Comparison of ENCODE assay signal across 10 cellular contexts in genomic region chr4:54433686-54434085, GRCh38.
DNase-seq lines count a peak whose midpoint lies in the region; ATAC-seq, FAIRE-seq and TF ChIP-seq lines count a peak whose summit lies in the region.
"Had no signal": no experiment of that assay in that cellular context is flagged by ENCODE, and none has a peak within 500 bp of the region (broad histone marks: within the 10 kb centered on the region; RNA-seq: fewer than 3 reads in every experiment).

No MANE protein-coding gene starts in this region.

- peaks cover 3 to 5% of the 10 kb centered on the region in 2 donors for H3K27me3 Mint-ChIP-seq in natural killer cell (ENCODE audit: low read depth in 2 of 2)

- 11% methylated on average over 3 of the region's 3 CpGs for WGBS in K562 (ENCODE audit: insufficient coverage, low coverage, missing lambda C conversion rate)

- no peak overlapping the region for H2AFZ ChIP-seq in K562 (ENCODE audit: low read depth, low read length)

- peaks cover 0 to 7% of the 10 kb centered on the region in 2 donors for H3K4me1 Mint-ChIP-seq in natural killer cell

- H3K4me2 ChIP-seq in K562 (ENCODE audit: insufficient read depth, low read length) = no peak overlapping the region

- H3K36me3 Mint-ChIP-seq in natural killer cell = no peaks in the 10 kb centered on the region

- no peak overlapping the region for H3K27ac ChIP-seq in C4-2B
- no peak overlapping the region for H3K27ac ChIP-seq in K562 (ENCODE audit: extremely low read depth, low read depth, low read length)
- H3K27ac ChIP-seq: transverse colon had no signal

- no TSS peak for BruUV-seq in K562 (replicated peaks; lab: Mats Ljungman, UMichigan)

- POLR2A ChIA-PET in HEK293T (lab: Yijun Ruan, JAX) = no interaction called here
- POLR2A ChIA-PET in K562 (lab: Yijun Ruan, JAX) = interaction anchor here (0.9 kb wide), 1 partner anchor 17 kb away, joined by 5 read pairs; no protein-coding TSS in a partner anchor

- H3K79me2 ChIP-seq in K562 (ENCODE audit: control insufficient read depth, insufficient read depth, low read length) = no peaks in the 10 kb centered on the region

- no peaks in the 10 kb centered on the region for H3K27me3 ChIP-seq in K562 (ENCODE audit: control insufficient read depth in 2 of 2, insufficient read depth in 2 of 2, low read length in 2 of 2)

- TF ChIP-seq CTCF in C4-2B (conservative IDR thresholded peaks at IDR 0.05) (peak; percentile 81), K562 (IDR thresholded peaks at IDR 0.05 in 2 of 3, conservative IDR thresholded peaks at IDR 0.05 in 1 of 3; ENCODE audit: insufficient read depth in 2 of 3, low read depth in 1 of 3, low read length in 3 of 3) (peak in 2 of 3 experiments; percentile 63 to 66; a peak in 4 of 6 replicates), natural killer cell (IDR thresholded peaks at IDR 0.05) (no peak)

- no peak overlapping the region for H3K4me3 ChIP-seq in K562
- H3K4me3 ChIP-seq: transverse colon had no signal

- H3K9me3 Mint-ChIP-seq in natural killer cell = no peaks in the 10 kb centered on the region

- no peak for TF ChIP-seq POLR2A in K562 (conservative IDR thresholded peaks at IDR 0.05)

- H3K36me3 ChIP-seq in K562 (ENCODE audit: control insufficient read depth, insufficient read depth, low read length) = no peaks in the 10 kb centered on the region
- H3K36me3 ChIP-seq: transverse colon had no signal

- in situ Hi-C loops in K562 (cut with MboI) = no loop called here

- DNase-seq in HEK293T (ENCODE audit: extremely low spot score) (peak; percentile 23), K562 (ENCODE audit: extremely low read depth in 1 of 4, low spot score in 3 of 4) (peak in 3 of 4 experiments; percentile 11 to 45 (median 15)), left lobe of liver (ENCODE audit: low spot score) (no peak), natural killer cell (no peak)
- DNase-seq in activated CD8-positive, alpha-beta memory T cell treated with anti-CD3 and anti-CD28 coated beads for 24 hours = no peak
- DNase-seq in activated naive CD4-positive, alpha-beta T cell (lab: John Stamatoyannopoulos, UW) = no peak
- DNase-seq: stimulated activated CD4-positive, alpha-beta T cell treated with anti-CD3 and anti-CD28 coated beads, Interleukin-2, amount 100 ng/mL, for 24 hours; transverse colon had no signal

- intact Hi-C loops in K562 (cut with micrococcal nuclease) (loop anchor here (2.0 kb wide), 1 partner anchor 111 kb away; no protein-coding TSS in a partner anchor), natural killer cell (cut with micrococcal nuclease) (no loop called here)

- H3K9ac ChIP-seq in K562 (ENCODE audit: insufficient read depth in 1 of 2, low read depth in 2 of 2, low read length in 2 of 2) = no peak overlapping the region

- H3K4me1 ChIP-seq in K562 (replicated peaks in 1 of 2; ENCODE audit: control insufficient read depth in 2 of 2, insufficient read depth in 2 of 2, low read length in 2 of 2) = no peaks in the 10 kb centered on the region
- H3K4me1 ChIP-seq: transverse colon had no signal

- H3K9me1 ChIP-seq in K562 (ENCODE audit: control insufficient read depth, insufficient read depth, low read length) = no peaks in the 10 kb centered on the region

- no peak for TF ChIP-seq EP300 in K562 (IDR thresholded peaks at IDR 0.05; ENCODE audit: low read length)

- no peaks in the 10 kb centered on the region for H3K9me3 ChIP-seq in K562 (replicated peaks; ENCODE audit: control insufficient read depth, insufficient read depth, low read depth, low read length)
- H3K9me3 ChIP-seq: transverse colon had no signal

- no peaks in the 10 kb centered on the region for H4K20me1 ChIP-seq in K562 (replicated peaks; ENCODE audit: control insufficient read depth, insufficient read depth, low read length)

- TF ChIP-seq RAD21 in K562 (CRISPR knock-in tag; conservative IDR thresholded peaks at IDR 0.05 in 1 of 2, IDR thresholded peaks at IDR 0.05 in 1 of 2) = peak; percentile 68 to 89

- H3K27ac Mint-ChIP-seq in natural killer cell = no peak overlapping the region

- CTCF ChIA-PET in HEK293T (lab: Yijun Ruan, JAX) = interaction anchor here (0.8 kb wide), 1 partner anchor 100 kb away, joined by 7 read pairs; no protein-coding TSS in a partner anchor
- CTCF ChIA-PET in K562 (lab: Yijun Ruan, JAX; ENCODE audit: low intra/inter-chr PET ratio) = interaction anchor here (1.2 kb wide), 1 partner anchor 111 kb away, joined by 9 read pairs; no protein-coding TSS in a partner anchor

- FAIRE-seq in K562 (lab: Jason Lieb, UNC) = peak; percentile 89

- H3K4me3 Mint-ChIP-seq in natural killer cell = no peak overlapping the region

- ATAC-seq in K562 (peak; percentile 67), left lobe of liver (peak; percentile 59), GM21825 (IDR thresholded peaks at IDR 0.05; ENCODE audit: unreplicated experiment) (no peak), natural killer cell (no peak)

TF ChIP-seq in HEK293T, 16 proteins besides CTCF, POLR2A, EP300 and RAD21:
- TF ChIP-seq ELF4 (IDR thresholded peaks at IDR 0.05) (no peak), HDGF (IDR thresholded peaks at IDR 0.05; ENCODE audit: borderline replicate concordance) (no peak), ARNT (IDR thresholded peaks at IDR 0.05) (no peak), ZNF384 (IDR thresholded peaks at IDR 0.05) (no peak), CTBP1 (IDR thresholded peaks at IDR 0.05; ENCODE audit: borderline replicate concordance) (no peak), BHLHE40 (IDR thresholded peaks at IDR 0.05; ENCODE audit: borderline replicate concordance) (no peak), FOXA1 (IDR thresholded peaks at IDR 0.05) (no peak), FOXK2 (IDR thresholded peaks at IDR 0.05) (no peak), NFRKB (IDR thresholded peaks at IDR 0.05) (no peak), TARDBP (IDR thresholded peaks at IDR 0.05) (no peak), SUZ12 (IDR thresholded peaks at IDR 0.05) (no peak), LEF1 (IDR thresholded peaks at IDR 0.05; ENCODE audit: borderline replicate concordance) (no peak), SP1 (IDR thresholded peaks at IDR 0.05) (no peak), FOXM1 (IDR thresholded peaks at IDR 0.05; ENCODE audit: borderline replicate concordance) (no peak)

TF ChIP-seq in K562, 482 proteins besides CTCF, POLR2A, EP300 and RAD21:
- TF ChIP-seq, protein P1, sequence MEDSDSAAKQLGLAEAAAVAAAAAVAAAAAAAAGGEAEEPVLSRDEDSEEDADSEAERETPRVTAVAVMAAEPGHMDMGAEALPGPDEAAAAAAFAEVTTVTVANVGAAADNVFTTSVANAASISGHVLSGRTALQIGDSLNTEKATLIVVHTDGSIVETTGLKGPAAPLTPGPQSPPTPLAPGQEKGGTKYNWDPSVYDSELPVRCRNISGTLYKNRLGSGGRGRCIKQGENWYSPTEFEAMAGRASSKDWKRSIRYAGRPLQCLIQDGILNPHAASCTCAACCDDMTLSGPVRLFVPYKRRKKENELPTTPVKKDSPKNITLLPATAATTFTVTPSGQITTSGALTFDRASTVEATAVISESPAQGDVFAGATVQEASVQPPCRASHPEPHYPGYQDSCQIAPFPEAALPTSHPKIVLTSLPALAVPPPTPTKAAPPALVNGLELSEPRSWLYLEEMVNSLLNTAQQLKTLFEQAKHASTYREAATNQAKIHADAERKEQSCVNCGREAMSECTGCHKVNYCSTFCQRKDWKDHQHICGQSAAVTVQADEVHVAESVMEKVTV (CRISPR knock-in tag; IDR thresholded peaks at IDR 0.05) = peak; percentile 74
- TF ChIP-seq, protein P2, sequence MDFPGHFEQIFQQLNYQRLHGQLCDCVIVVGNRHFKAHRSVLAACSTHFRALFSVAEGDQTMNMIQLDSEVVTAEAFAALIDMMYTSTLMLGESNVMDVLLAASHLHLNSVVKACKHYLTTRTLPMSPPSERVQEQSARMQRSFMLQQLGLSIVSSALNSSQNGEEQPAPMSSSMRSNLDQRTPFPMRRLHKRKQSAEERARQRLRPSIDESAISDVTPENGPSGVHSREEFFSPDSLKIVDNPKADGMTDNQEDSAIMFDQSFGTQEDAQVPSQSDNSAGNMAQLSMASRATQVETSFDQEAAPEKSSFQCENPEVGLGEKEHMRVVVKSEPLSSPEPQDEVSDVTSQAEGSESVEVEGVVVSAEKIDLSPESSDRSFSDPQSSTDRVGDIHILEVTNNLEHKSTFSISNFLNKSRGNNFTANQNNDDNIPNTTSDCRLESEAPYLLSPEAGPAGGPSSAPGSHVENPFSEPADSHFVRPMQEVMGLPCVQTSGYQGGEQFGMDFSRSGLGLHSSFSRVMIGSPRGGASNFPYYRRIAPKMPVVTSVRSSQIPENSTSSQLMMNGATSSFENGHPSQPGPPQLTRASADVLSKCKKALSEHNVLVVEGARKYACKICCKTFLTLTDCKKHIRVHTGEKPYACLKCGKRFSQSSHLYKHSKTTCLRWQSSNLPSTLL (IDR thresholded peaks at IDR 0.05) = no peak
- TF ChIP-seq MAFF (IDR thresholded peaks at IDR 0.05; ENCODE audit: low read length) = no peak

Comparison
In these comparisons a context has a peak if more than half of its experiments do, and no peak if none do; other contexts are left out.
1. DNase-seq: peak in HEK293T (single experiment) and K562 (3 of 4); none in left lobe of liver (single experiment), activated CD8-positive, alpha-beta memory T cell treated with anti-CD3 and anti-CD28 coated beads for 24 hours (single experiment), natural killer cell (single experiment) and activated naive CD4-positive, alpha-beta T cell (0 of 4).
2. ATAC-seq: peak in K562 (single experiment) and left lobe of liver (single experiment); none in GM21825 (single experiment) and natural killer cell (0 of 3).